9 cellular contexts compared by ENCODE assay signal in the genomic region with DNA sequence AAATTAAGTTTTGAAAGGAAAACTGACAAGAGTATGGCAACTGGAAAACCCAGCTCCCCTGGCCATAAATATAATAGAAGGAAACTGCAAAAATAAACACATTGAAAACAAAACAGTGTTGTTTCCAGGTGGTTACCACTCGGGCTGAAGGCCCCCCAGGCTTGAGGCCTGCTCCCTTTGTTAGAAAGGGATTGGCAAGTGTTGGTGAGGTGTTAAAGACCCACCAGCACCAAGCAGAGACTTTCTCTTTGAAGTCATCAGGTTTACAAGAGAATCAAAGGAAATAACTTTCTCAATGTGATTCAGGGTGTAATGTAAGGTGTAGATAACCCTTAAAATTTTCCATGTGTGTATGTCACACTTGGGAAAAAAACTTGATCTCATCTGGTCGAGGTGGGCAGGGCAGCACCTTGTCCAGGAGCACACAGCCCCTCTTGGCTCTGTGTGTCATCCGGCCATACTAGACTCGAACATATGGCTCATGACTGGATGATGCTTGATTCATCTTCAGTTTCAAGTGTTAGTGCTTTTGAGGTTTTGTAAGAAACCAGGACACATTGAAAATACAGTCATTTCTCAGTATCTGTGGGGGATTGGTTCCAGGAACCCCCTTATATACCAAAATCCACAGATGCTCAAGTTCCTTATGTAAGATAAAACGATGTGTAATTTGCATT. TPM values are rescaled to one million over a fixed set of nuclear protein-coding genes. Genes with fewer than 3 reads are reported as not detected.
A peak's percentile ranks its signal among the peaks of the same experiment; 100 is the strongest.
DNase-seq lines count a peak whose midpoint lies in the region; ATAC-seq and TF ChIP-seq lines count a peak whose summit lies in the region.
"Had no signal": no experiment of that assay in that cellular context is flagged by ENCODE, and none has a peak within 500 bp of the region (broad histone marks: within the 10 kb centered on the region; RNA-seq: fewer than 3 reads in every experiment).

No MANE protein-coding gene starts in this region.

- peaks cover 91% of the 10 kb centered on the region for H3K79me2 ChIP-seq in GM23248 (ENCODE audit: insufficient read depth)
- peaks cover 97% of the 10 kb centered on the region for H3K79me2 ChIP-seq in mesendoderm (ENCODE audit: control insufficient read depth, insufficient read depth, low read length)

- no peak overlapping the region for H4K8ac ChIP-seq in mesendoderm (ENCODE audit: low read depth, low read length)

- H4K5ac ChIP-seq in mesendoderm (ENCODE audit: low read length): no peak overlapping the region

- peaks cover 9% of the 10 kb centered on the region; the same call in 1 of the 2 replicates for H3K36me3 ChIP-seq in GM23248 (ENCODE audit: low read depth)
- peaks cover 0 to 29% (median 0%) of the 10 kb centered on the region in 3 donors for H3K36me3 ChIP-seq in esophagus squamous epithelium
- no peaks in the 10 kb centered on the region for H3K36me3 ChIP-seq in mesendoderm (ENCODE audit: control insufficient read depth, insufficient read depth, low read length)

- H3K36me3 Mint-ChIP-seq in T-helper 1 cell treated with Interleukin-12 subunit alpha and Interleukin-12 subunit beta and Interleukin-4 antibody, amounts not matched to agents 30 μg/mL and 1 μg/mL, for 36 hours (ENCODE audit: low read depth): peaks cover 23% of the 10 kb centered on the region

- H2BK120ac ChIP-seq in mesendoderm (ENCODE audit: low read depth, low read length): no peak overlapping the region

- H3K4me1 ChIP-seq in GM23248 (ENCODE audit: insufficient read depth) (peaks cover 91% of the 10 kb centered on the region), esophagus squamous epithelium (peaks cover 70 to 100% (median 94%) of the 10 kb centered on the region in 3 donors), mesendoderm (ENCODE audit: control insufficient read depth, low read depth, low read length) (peaks cover 28% of the 10 kb centered on the region)

- DNase-seq in GM23248 (peak; percentile 66), esophagus squamous epithelium (lab: John Stamatoyannopoulos, UW) (no peak), mesenteric fat pad (ENCODE audit: low spot score) (no peak), retina (no peak), mesendoderm (no peak)
- peak; percentile 54 to 58 for DNase-seq in stimulated activated CD4-positive, alpha-beta T cell treated with anti-CD3 and anti-CD28 coated beads, Interleukin-2, amount 100 ng/mL, for 24 hours

- TF ChIP-seq POLR2A in esophagus squamous epithelium (IDR thresholded peaks at IDR 0.05): no peak

- H3K27me3 Mint-ChIP-seq in T-helper 1 cell treated with Interleukin-12 subunit alpha and Interleukin-12 subunit beta and Interleukin-4 antibody, amounts not matched to agents 30 μg/mL and 1 μg/mL, for 36 hours (ENCODE audit: low read depth): no peaks in the 10 kb centered on the region

- 22 to 27% methylated on average over 5 of the region's 5 CpGs for WGBS in GM23248 (ENCODE audit: low coverage in 1 of 2, low lambda C conversion rate in 2 of 2, missing lambda C conversion rate in 2 of 2), 2 experiments
- WGBS in esophagus squamous epithelium, 2 donors: 31 to 51% methylated on average over 5 of the region's 5 CpGs
- no CpG with 5 or more reads among the region's 5 CpGs for WGBS in mesendoderm (ENCODE audit: extremely low coverage, insufficient coverage, low lambda C conversion rate)

- no peak for TF ChIP-seq CTCF in esophagus squamous epithelium (IDR thresholded peaks at IDR 0.05)

- peaks cover 92% of the 10 kb centered on the region for H3F3A ChIP-seq in GM23248 (ENCODE audit: insufficient read depth)

- peaks cover 6% of the 10 kb centered on the region for H3K79me1 ChIP-seq in mesendoderm (ENCODE audit: low read length)

- H3K9ac ChIP-seq in GM23248: peak overlapping the region; percentile 92
- no peak overlapping the region for H3K9ac ChIP-seq in mesendoderm (ENCODE audit: low read length)

- no peak overlapping the region for H3K18ac ChIP-seq in mesendoderm (ENCODE audit: low read length)

- H3K4me2 ChIP-seq in GM23248 (ENCODE audit: unreplicated experiment) (peak overlapping the region; percentile 64), mesendoderm (ENCODE audit: low read length) (no peak overlapping the region)

- H3K27me3 ChIP-seq in GM23248 (replicated peaks; ENCODE audit: insufficient read depth) (no peaks in the 10 kb centered on the region), esophagus squamous epithelium (no peaks in the 10 kb centered on the region), mesendoderm (ENCODE audit: insufficient read depth, low read length, poor library complexity) (no peaks in the 10 kb centered on the region)

- no peak overlapping the region for H3K23ac ChIP-seq in mesendoderm (ENCODE audit: low read length)

- H2AFZ ChIP-seq in GM23248: no peak overlapping the region

- in situ Hi-C loops in GM23248 (cut with MboI): no loop called here

- intact Hi-C loops in esophagus squamous epithelium (cut with DNase I): no loop called here

- no peaks in the 10 kb centered on the region for H3K9me2 ChIP-seq in GM23248 (ENCODE audit: insufficient read depth)

- peak overlapping the region; percentile 95 for H3K27ac Mint-ChIP-seq in T-helper 1 cell treated with Interleukin-12 subunit alpha and Interleukin-12 subunit beta and Interleukin-4 antibody, amounts not matched to agents 30 μg/mL and 1 μg/mL, for 36 hours

- H3K56ac ChIP-seq in mesendoderm (ENCODE audit: low read length): no peak overlapping the region

- H3K9me3 ChIP-seq in GM23248 (ENCODE audit: low read depth) (no peaks in the 10 kb centered on the region), esophagus squamous epithelium (no peaks in the 10 kb centered on the region)

- H4K20me1 ChIP-seq in GM23248 (ENCODE audit: insufficient read depth): no peaks in the 10 kb centered on the region

- H2BK15ac ChIP-seq in mesendoderm (replicated peaks; ENCODE audit: low read depth): no peak overlapping the region

- H3K9me3 Mint-ChIP-seq in T-helper 1 cell treated with Interleukin-12 subunit alpha and Interleukin-12 subunit beta and Interleukin-4 antibody, amounts not matched to agents 30 μg/mL and 1 μg/mL, for 36 hours: no peaks in the 10 kb centered on the region

- H2BK5ac ChIP-seq in mesendoderm (ENCODE audit: low read length): no peak overlapping the region

- no peak for ATAC-seq in GM18502 (IDR thresholded peaks at IDR 0.05; ENCODE audit: poor library complexity, unreplicated experiment)

- no peak overlapping the region for H3K4ac ChIP-seq in mesendoderm (ENCODE audit: low read depth, low read length)

- H3K4me1 Mint-ChIP-seq in T-helper 1 cell treated with Interleukin-12 subunit alpha and Interleukin-12 subunit beta and Interleukin-4 antibody, amounts not matched to agents 30 μg/mL and 1 μg/mL, for 36 hours (ENCODE audit: low read depth): peaks cover 69% of the 10 kb centered on the region

- peak overlapping the region; percentile 100 for H3K27ac ChIP-seq in GM23248
- peak overlapping the region; percentile 97 to 100 (median 98) for H3K27ac ChIP-seq in esophagus squamous epithelium
- no peak overlapping the region for H3K27ac ChIP-seq in mesendoderm (ENCODE audit: low read depth, low read length)

- peak overlapping the region; percentile 82 for H3K4me3 Mint-ChIP-seq in T-helper 1 cell treated with Interleukin-12 subunit alpha and Interleukin-12 subunit beta and Interleukin-4 antibody, amounts not matched to agents 30 μg/mL and 1 μg/mL, for 36 hours

- H3K4me3 ChIP-seq in GM23248: no peak overlapping the region
- no peak overlapping the region for H3K4me3 ChIP-seq in esophagus squamous epithelium
- H3K4me3 ChIP-seq in mesendoderm (ENCODE audit: low read length): no peak overlapping the region

- no peak overlapping the region for H2AK5ac ChIP-seq in mesendoderm (ENCODE audit: low read length)

RNA-seq across cellular contexts. Expression of gene ACTN4, which starts 7.8 kb away (rescaled TPM):
- 467 and 477 TPM in 2 replicates for total RNA-seq in GM23248 (2014; rRNA removed; shearing (Covaris generic))
- polyA plus RNA-seq in GM23248 (2016; fragmentation: Nextera tagmentation; extraction: Ambion mirVana): 84.6 and 85.7 TPM in 2 replicates
- total RNA-seq in esophagus squamous epithelium: 100 to 1,000 TPM; 302 to 705 (median 414) TPM
- 431 TPM for total RNA-seq in mesenteric fat pad
- 294 TPM for polyA plus RNA-seq in mesendoderm (2013, experiment 1 of 2)
- 302 TPM for polyA plus RNA-seq in mesendoderm (2013, experiment 2 of 2)

RNA-seq across cellular contexts. Expression of gene EIF3K, which starts 36.3 kb away (rescaled TPM):
- total RNA-seq in GM23248 (2014; rRNA removed; shearing (Covaris generic)): 270 and 295 TPM in 2 replicates
- polyA plus RNA-seq in GM23248 (2016; fragmentation: Nextera tagmentation; extraction: Ambion mirVana): 143 and 151 TPM in 2 replicates
- total RNA-seq in esophagus squamous epithelium (100 to 1,000 TPM; 437 to 578 (median 516) TPM), mesenteric fat pad (252 TPM)
- polyA plus RNA-seq in mesendoderm (2013, experiment 1 of 2): 422 TPM
- polyA plus RNA-seq in mesendoderm (2013, experiment 2 of 2): 421 TPM

RNA-seq across cellular contexts. Expression of gene MAP4K1, which starts 37.5 kb away (rescaled TPM):
- total RNA-seq in GM23248 (2014; rRNA removed; shearing (Covaris generic)): not detected in 2 replicates
- polyA plus RNA-seq in GM23248 (2016; fragmentation: Nextera tagmentation; extraction: Ambion mirVana): 0.63 and 1.0 TPM in 2 replicates
- total RNA-seq in esophagus squamous epithelium (1 to 10 TPM; 1.5 to 4.2 (median 2.7) TPM), mesenteric fat pad (3.9 TPM)
- 9.1 TPM for polyA plus RNA-seq in mesendoderm (2013, experiment 1 of 2)
- polyA plus RNA-seq in mesendoderm (2013, experiment 2 of 2): 8.6 TPM
- total RNA-seq: fibroblast of villous mesenchyme had no signal

Comparison
In these comparisons a context has a peak if more than half of its experiments do, and no peak if none do; other contexts are left out.
1. DNase-seq: peak in GM23248 (single experiment) and stimulated activated CD4-positive, alpha-beta T cell treated with anti-CD3 and anti-CD28 coated beads, Interleukin-2, amount 100 ng/mL, for 24 hours (2 of 2); none in esophagus squamous epithelium (single experiment), mesenteric fat pad (single experiment), retina (single experiment) and mesendoderm (single experiment).